Comparison of ENCODE assay signal across 8 cellular contexts in the genomic region with DNA sequence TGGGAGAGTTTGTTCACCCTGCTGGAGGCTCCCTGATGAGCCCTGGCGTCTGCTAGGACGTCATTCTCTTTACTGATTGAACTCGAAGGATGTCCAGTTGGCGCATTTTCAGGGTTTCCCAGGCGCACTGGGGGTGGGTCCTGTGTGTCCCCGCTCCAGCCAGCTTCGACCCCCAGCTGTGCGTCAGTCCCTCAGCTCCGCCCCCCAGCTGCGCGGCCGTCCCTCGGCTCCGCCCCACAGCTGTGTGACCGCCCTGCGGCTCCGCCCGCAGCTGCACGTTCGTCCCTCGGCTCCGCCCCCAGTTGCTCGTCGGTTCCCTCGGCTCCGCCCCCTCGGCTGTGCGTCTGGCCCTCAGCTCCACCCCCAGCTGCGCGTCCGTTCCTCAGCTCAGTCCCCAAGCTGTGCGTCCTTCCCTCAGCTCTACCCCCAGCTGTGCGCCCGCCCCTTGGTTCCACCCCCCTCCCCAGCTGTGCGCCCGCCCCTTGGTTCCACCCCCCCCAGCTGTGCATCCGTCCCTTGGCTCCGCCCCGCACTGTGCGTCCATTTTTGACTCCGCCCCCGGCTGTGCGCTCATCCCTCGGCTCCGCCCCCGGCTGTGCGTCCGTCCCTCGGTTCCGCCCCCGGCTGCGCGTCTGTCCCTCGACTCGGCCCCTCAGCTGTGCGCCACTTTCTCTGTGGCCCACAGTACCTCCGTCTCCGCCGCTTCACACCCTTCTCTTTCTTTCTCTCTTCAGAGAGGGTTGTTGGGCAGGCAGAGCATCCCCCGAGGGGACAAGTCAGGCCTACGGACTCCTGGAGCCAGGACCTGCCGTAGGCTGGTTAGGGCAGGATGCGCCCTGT.
DNase-seq lines count a peak whose midpoint lies in the region; ATAC-seq, FAIRE-seq and TF ChIP-seq lines count a peak whose summit lies in the region.

No MANE protein-coding gene starts in this region.

- H3K27me3 Mint-ChIP-seq in chondrocyte (ENCODE audit: low read depth) = no peaks in the 10 kb centered on the region

- TF ChIP-seq CTCF in chondrocyte (IDR thresholded peaks at IDR 0.05) = no peak

- peak; percentile 95 for FAIRE-seq in GM18507 (lab: Jason Lieb, UNC)

- peaks cover 27% of the 10 kb centered on the region for H3K4me1 Mint-ChIP-seq in chondrocyte (ENCODE audit: low read depth)

- H3K4me3 Mint-ChIP-seq in chondrocyte (ENCODE audit: unreplicated experiment) = peak overlapping the region; percentile 72

- ATAC-seq in HG02973 (IDR thresholded peaks at IDR 0.05; ENCODE audit: unreplicated experiment) = peak; percentile 81

- H3K27ac Mint-ChIP-seq in chondrocyte (ENCODE audit: unreplicated experiment) = peak overlapping the region; percentile 89

- no peaks in the 10 kb centered on the region for H3K9me3 Mint-ChIP-seq in chondrocyte (ENCODE audit: low read depth)

- no peaks in the 10 kb centered on the region for H3K36me3 Mint-ChIP-seq in chondrocyte (ENCODE audit: low read depth)

- DNase-seq in GM18507 (ENCODE audit: extremely low spot score, insufficient read length, low read depth) (peak; percentile 91), NCI-H2196 (lab: John Stamatoyannopoulos, UW; ENCODE audit: unreplicated experiment) (peak; percentile 100), chondrocyte (ENCODE audit: low spot score) (peak; percentile 98), kidney glomerular epithelial cell (lab: John Stamatoyannopoulos, UW) (peak; percentile 84), DMS79 treated with DMSO at 0.1 percent for 48 hours (lab: John Stamatoyannopoulos, UW) (no peak)
- DNase-seq in activated CD4-positive, alpha-beta T cell treated with anti-CD3 and anti-CD28 coated beads for 1 hour = peak; percentile 92
- DNase-seq in stimulated activated CD4-positive, alpha-beta T cell treated with anti-CD3 and anti-CD28 coated beads, Interleukin-15, amount 100 ng/mL, for 24 hours = peak; percentile 98
